17 cellular contexts compared by ENCODE assay signal in the genomic region with DNA sequence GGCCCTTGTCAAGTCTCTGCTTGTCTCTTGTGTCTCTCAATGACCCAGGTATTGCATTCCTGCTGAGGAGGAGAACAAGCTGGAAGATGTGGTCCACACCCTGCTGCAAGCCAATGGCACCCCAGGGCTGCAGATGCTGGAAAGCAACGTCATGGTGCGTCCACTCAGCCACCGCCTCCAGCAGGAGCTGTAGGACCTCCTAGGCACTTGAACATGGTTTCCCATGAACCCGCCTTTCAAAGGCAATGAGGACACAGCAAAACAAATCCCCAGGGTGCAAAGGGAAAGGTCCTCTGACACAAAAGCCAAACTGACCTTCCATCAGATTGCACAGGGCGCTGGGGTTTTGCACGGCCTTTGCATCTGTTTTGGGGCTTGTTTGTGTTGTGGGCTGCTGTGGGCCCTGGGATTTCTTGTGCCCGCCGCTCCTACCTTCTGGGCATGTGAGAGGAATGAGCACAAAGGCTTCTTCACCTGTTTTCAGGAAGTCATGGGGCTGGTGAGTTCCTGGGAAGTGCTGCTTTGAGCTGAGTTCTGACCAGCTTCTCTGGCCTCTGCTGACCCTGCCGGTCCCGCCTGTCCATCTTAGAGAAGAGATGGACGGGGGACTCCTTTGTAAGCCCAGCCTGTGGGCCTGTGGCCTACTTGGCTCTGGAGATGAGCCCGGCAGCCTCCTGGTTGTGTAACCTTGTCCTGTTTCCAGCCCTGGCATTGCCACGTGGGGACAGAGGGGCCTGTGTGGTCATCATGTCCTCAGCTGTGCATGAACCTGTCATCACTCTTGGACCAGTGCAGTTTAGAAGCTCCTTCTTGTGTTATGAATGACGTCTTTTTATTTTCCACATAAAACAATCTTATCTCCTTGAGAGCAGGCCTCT.
A peak's percentile ranks its signal among the peaks of the same experiment; 100 is the strongest.
DNase-seq lines count a peak whose midpoint lies in the region; ATAC-seq and TF ChIP-seq lines count a peak whose summit lies in the region.
"Had no signal": no experiment of that assay in that cellular context is flagged by ENCODE, and none has a peak within 500 bp of the region (broad histone marks: within the 10 kb centered on the region; RNA-seq: fewer than 3 reads in every experiment).

No MANE protein-coding gene starts in this region.

- H3K23ac ChIP-seq in H9 (ENCODE audit: insufficient read length, low read depth, low read length), result no peak overlapping the region

- H2AK5ac ChIP-seq in H9 (ENCODE audit: insufficient read length, low read length), result no peak overlapping the region

- no peak overlapping the region for H3K18ac ChIP-seq in H9 (ENCODE audit: insufficient read length, low read depth, low read length)

- H2AFZ ChIP-seq in H9 (ENCODE audit: low read length) (no peak overlapping the region), osteoblast (ENCODE audit: low read length) (no peak overlapping the region)

- H3K79me1 ChIP-seq in H9 (ENCODE audit: insufficient read depth, low read depth, low read length, poor library complexity, severe bottlenecking), result no peaks in the 10 kb centered on the region

- no peak overlapping the region for H2BK15ac ChIP-seq in H9 (ENCODE audit: low read depth, low read length)

- peaks cover 23 to 24% of the 10 kb centered on the region in 2 experiments for H3K4me1 Mint-ChIP-seq in H9
- H3K4me1 Mint-ChIP-seq in activated naive CD8-positive, alpha-beta T cell treated with anti-CD3 and anti-CD28 coated beads for 36 hours, result no peaks in the 10 kb centered on the region

- H3K4ac ChIP-seq in H9 (ENCODE audit: low read depth, low read length), result no peak overlapping the region

- no peak overlapping the region for H3K14ac ChIP-seq in H9 (ENCODE audit: insufficient read depth, low read length)

- no peak overlapping the region for H3K56ac ChIP-seq in H9 (ENCODE audit: insufficient read length, low read depth, low read length)

- WGBS in H9 (ENCODE audit: extremely low coverage, insufficient read length, low lambda C conversion rate), result no CpG with 5 or more reads among the region's 14 CpGs
- WGBS in transverse colon (ENCODE audit: low coverage in 1 of 2), 2 donors, result 92% methylated on average over 12 of the region's 14 CpGs; no CpG with 5 or more reads in 1 of the 2 donors

- H4K20me1 ChIP-seq in H9 (ENCODE audit: control insufficient read depth, insufficient read depth, insufficient read length) (no peaks in the 10 kb centered on the region), osteoblast (ENCODE audit: insufficient read depth, low read length) (peaks cover 5% of the 10 kb centered on the region)

- H3K27me3 ChIP-seq in H9 (ENCODE audit: insufficient read depth, low read length), result no peaks in the 10 kb centered on the region
- no peaks in the 10 kb centered on the region for H3K27me3 ChIP-seq in osteoblast (ENCODE audit: insufficient read depth, low read length)
- no peaks in the 10 kb centered on the region for H3K27me3 ChIP-seq in transverse colon
- H3K27me3 ChIP-seq: BLaER1, dorsolateral prefrontal cortex, SJSA1 had no signal

- H3K27ac ChIP-seq in H9 (ENCODE audit: insufficient read length, low read depth, low read length) (no peak overlapping the region), osteoblast (ENCODE audit: low read depth, low read length) (no peak overlapping the region), transverse colon (no peak overlapping the region)
- H3K27ac ChIP-seq: SJSA1 had no signal

- in situ Hi-C loops in transverse colon (cut with MboI; ENCODE audit: low pct_ligation_motif_present in 1 of 4, low pct_unique_long_range_greater_than_20kb in 1 of 4, low sequenced_read_pairs in 3 of 4), result loop anchor here in 1 of 4 donors (25.0 kb wide), 1 partner anchor 101 kb away; no protein-coding TSS in a partner anchor

- TF ChIP-seq EP300 in transverse colon (IDR thresholded peaks at IDR 0.05; ENCODE audit: low read depth), result no peak

- no peak for TF ChIP-seq CTCF in H9 (conservative IDR thresholded peaks at IDR 0.05)
- TF ChIP-seq CTCF in osteoblast (IDR thresholded peaks at IDR 0.05; ENCODE audit: extremely low read depth, low read depth, low read length), result no peak
- TF ChIP-seq CTCF in transverse colon (IDR thresholded peaks at IDR 0.05), result no peak

- H3K9me3 ChIP-seq in H9 (ENCODE audit: control insufficient read depth, low read depth, low read length), result no peaks in the 10 kb centered on the region
- no peaks in the 10 kb centered on the region for H3K9me3 ChIP-seq in osteoblast (ENCODE audit: low read depth, low read length)
- H3K9me3 ChIP-seq in transverse colon, result no peaks in the 10 kb centered on the region
- H3K9me3 ChIP-seq: BLaER1, SJSA1 had no signal

- H3K36me3 Mint-ChIP-seq in H9 (ENCODE audit: insufficient read depth in 1 of 3, low read depth in 3 of 3), result peaks cover 82 to 96% (median 93%) of the 10 kb centered on the region in 3 experiments
- H3K36me3 Mint-ChIP-seq in activated naive CD8-positive, alpha-beta T cell treated with anti-CD3 and anti-CD28 coated beads for 36 hours, result peaks cover 21% of the 10 kb centered on the region

- H3K27me3 Mint-ChIP-seq in H9 (ENCODE audit: low read depth), result peaks cover 1% of the 10 kb centered on the region; the same call in 1 of the 2 replicates
- H3K27me3 Mint-ChIP-seq in activated naive CD8-positive, alpha-beta T cell treated with anti-CD3 and anti-CD28 coated beads for 36 hours, result no peaks in the 10 kb centered on the region
- H3K27me3 Mint-ChIP-seq: activated CD4-positive, alpha-beta T cell treated with anti-CD3 and anti-CD28 coated beads, Interleukin-2, amount 10 ng/mL, durations not matched to agents 7 days and 5 days; naive thymus-derived CD4-positive, alpha-beta T cell had no signal

- no peak overlapping the region for H3K4me2 ChIP-seq in H9 (ENCODE audit: insufficient read depth, insufficient read length, low read length)
- H3K4me2 ChIP-seq in osteoblast (ENCODE audit: insufficient read depth, low read length), result no peak overlapping the region
- H3K4me2 ChIP-seq: BLaER1 had no signal

- no peak overlapping the region for H4K5ac ChIP-seq in H9 (ENCODE audit: insufficient read length, low read depth, low read length)

- no peaks in the 10 kb centered on the region for H3K9me3 Mint-ChIP-seq in H9
- no peaks in the 10 kb centered on the region for H3K9me3 Mint-ChIP-seq in activated naive CD8-positive, alpha-beta T cell treated with anti-CD3 and anti-CD28 coated beads for 36 hours
- H3K9me3 Mint-ChIP-seq: activated CD4-positive, alpha-beta T cell treated with anti-CD3 and anti-CD28 coated beads, Interleukin-2, amount 10 ng/mL, durations not matched to agents 7 days and 5 days had no signal

- H2BK5ac ChIP-seq in H9 (ENCODE audit: insufficient read length, low read length), result no peak overlapping the region

- peaks cover 3% of the 10 kb centered on the region; the same call in 1 of the 2 replicates for H3K79me2 ChIP-seq in H9 (ENCODE audit: insufficient read depth, low read length)
- H3K79me2 ChIP-seq in osteoblast (ENCODE audit: insufficient read depth, low read length), result peaks cover 7% of the 10 kb centered on the region

- no peak overlapping the region for H3T11ph ChIP-seq in H9 (ENCODE audit: low read length)

- intact Hi-C loops in left ventricle myocardium superior (cut with micrococcal nuclease) (no loop called here), transverse colon (cut with DNase I; ENCODE audit: low total_unique reads) (no loop called here)

- H3K4me3 Mint-ChIP-seq in H9, result no peak overlapping the region
- H3K4me3 Mint-ChIP-seq in activated naive CD8-positive, alpha-beta T cell treated with anti-CD3 and anti-CD28 coated beads for 36 hours, result no peak overlapping the region
- H3K4me3 Mint-ChIP-seq: activated CD4-positive, alpha-beta T cell treated with anti-CD3 and anti-CD28 coated beads, Interleukin-2, amount 10 ng/mL, durations not matched to agents 7 days and 5 days; naive thymus-derived CD4-positive, alpha-beta T cell had no signal

- no peak overlapping the region for H2BK20ac ChIP-seq in H9 (ENCODE audit: low read depth, low read length, poor library complexity, severe bottlenecking)

- no peak overlapping the region for H2BK120ac ChIP-seq in H9 (ENCODE audit: low read depth, low read length, poor library complexity, severe bottlenecking)

- peaks cover 30% of the 10 kb centered on the region for H3K36me3 ChIP-seq in osteoblast (ENCODE audit: insufficient read depth, low read length)
- peaks cover 0 to 12% (median 3%) of the 10 kb centered on the region in 4 donors for H3K36me3 ChIP-seq in transverse colon

- no peak overlapping the region for H3K9ac ChIP-seq in H9 (ENCODE audit: extremely low read depth, insufficient read length, low read length)
- H3K9ac ChIP-seq: BLaER1 had no signal

- H3K23me2 ChIP-seq in H9 (ENCODE audit: insufficient read length, low read depth, low read length, poor library complexity, severe bottlenecking), result no peaks in the 10 kb centered on the region

- ATAC-seq in left ventricle myocardium superior, result peak; percentile 87
- ATAC-seq in HG02938 (IDR thresholded peaks at IDR 0.05; ENCODE audit: unreplicated experiment), result no peak
- ATAC-seq: naive thymus-derived CD4-positive, alpha-beta T cell had no signal

- no peak overlapping the region for H4K91ac ChIP-seq in H9 (ENCODE audit: insufficient read length, low read depth, low read length)

- no peak for DNase-seq in H9
- DNase-seq in activated naive CD8-positive, alpha-beta T cell treated with anti-CD3 and anti-CD28 coated beads for 36 hours, result no peak
- peak; percentile 87 for DNase-seq in left ventricle myocardium superior
- peak; percentile 59 for DNase-seq in osteoblast (ENCODE audit: insufficient read length, low spot score, missing footprints)
- no peak for DNase-seq in transverse colon
- no peak for DNase-seq in SIG-M5 (lab: John Stamatoyannopoulos, UW)
- DNase-seq in 8988T, result no peak
- DNase-seq: activated CD4-positive, alpha-beta T cell treated with anti-CD3 and anti-CD28 coated beads, Interleukin-2, amount 10 ng/mL, durations not matched to agents 7 days and 5 days; Karpas-422; naive thymus-derived CD4-positive, alpha-beta T cell; NCI-H345; stimulated activated CD4-positive, alpha-beta T cell treated with anti-CD3 and anti-CD28 coated beads, Interleukin-2, amount 100 ng/mL, for 48 hours; T1000 had no signal

- no peak overlapping the region for H4K8ac ChIP-seq in H9 (replicated peaks; ENCODE audit: insufficient read length, low read depth, low read length)

- H3K4me3 ChIP-seq in osteoblast (ENCODE audit: insufficient read depth, low read length) (no peak overlapping the region), transverse colon (no peak overlapping the region)
- H3K4me3 ChIP-seq: BLaER1, dorsolateral prefrontal cortex, SJSA1 had no signal

- no peak for TF ChIP-seq POLR2A in transverse colon (IDR thresholded peaks at IDR 0.05)

- H3K27ac Mint-ChIP-seq in H9, result peak overlapping the region in 2 of 3 experiments; percentile 83 to 89; a peak in 4 of 7 replicates
- H3K27ac Mint-ChIP-seq in activated naive CD8-positive, alpha-beta T cell treated with anti-CD3 and anti-CD28 coated beads for 36 hours, result peak overlapping the region; percentile 2
- H3K27ac Mint-ChIP-seq: activated CD4-positive, alpha-beta T cell treated with anti-CD3 and anti-CD28 coated beads, Interleukin-2, amount 10 ng/mL, durations not matched to agents 7 days and 5 days had no signal

- no peak overlapping the region for H2BK12ac ChIP-seq in H9 (ENCODE audit: insufficient read length, low read depth, low read length)

- H3K4me1 ChIP-seq in H9 (ENCODE audit: insufficient read depth, low read length) (no peaks in the 10 kb centered on the region; the same call in 1 of the 2 replicates), osteoblast (ENCODE audit: insufficient read depth, low read length) (peaks cover 5% of the 10 kb centered on the region), transverse colon (no peaks in the 10 kb centered on the region)

Comparison
In these comparisons a context has a peak if more than half of its experiments do, and no peak if none do; other contexts are left out.
1. DNase-seq: peak in left ventricle myocardium superior (single experiment) and osteoblast (single experiment); none in H9 (single experiment), activated naive CD8-positive, alpha-beta T cell treated with anti-CD3 and anti-CD28 coated beads for 36 hours (single experiment), transverse colon (single experiment), SIG-M5 (single experiment) and 8988T (single experiment).